Comparison of ENCODE assay signal across 23 cellular contexts in the genomic region with DNA sequence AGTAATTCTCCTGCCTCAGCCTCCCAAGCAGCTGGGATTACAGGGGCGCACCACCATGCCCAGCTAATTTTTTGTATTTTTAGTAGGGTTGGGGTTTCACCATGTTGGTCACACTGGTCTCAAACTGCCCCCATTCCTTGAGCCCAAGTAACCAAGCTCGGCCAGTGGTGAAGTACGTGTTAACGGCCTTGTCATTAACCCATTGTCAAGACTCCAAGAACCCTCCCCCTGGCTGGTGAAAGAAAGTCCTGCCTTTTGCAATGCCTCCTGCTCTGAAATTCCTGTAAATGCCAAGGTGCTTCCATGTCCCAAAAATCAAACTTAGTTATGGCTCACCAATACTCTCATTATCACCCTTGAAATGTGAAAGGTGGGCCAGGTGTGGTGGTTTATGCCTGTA. TPM values are rescaled to one million over a fixed set of nuclear protein-coding genes. Genes with fewer than 3 reads are reported as not detected.
DNase-seq lines count a peak whose midpoint lies in the region; ATAC-seq and TF ChIP-seq lines count a peak whose summit lies in the region.
"Had no signal": no experiment of that assay in that cellular context is flagged by ENCODE, and none has a peak within 500 bp of the region (broad histone marks: within the 10 kb centered on the region; RNA-seq: fewer than 3 reads in every experiment).

No MANE protein-coding gene starts in this region.

- CTCF ChIA-PET in activated CD8-positive, alpha-beta T cell treated with anti-CD3 and anti-CD28 coated beads, Interleukin-2, amount 10 ng/mL, durations not matched to agents 7 days and 5 days (lab: Charles Lee), result no interaction called here
- CTCF ChIA-PET in activated CD8-positive, alpha-beta T cell treated with anti-CD3 and anti-CD28 coated beads for 36 hours (lab: Charles Lee), result interaction anchor here (1.6 kb wide), 1 partner anchor 170 kb away, joined by 4 read pairs; no protein-coding TSS in a partner anchor

- H3K36me3 ChIP-seq in endodermal cell (ENCODE audit: control insufficient read depth, insufficient read depth, low read length), result no peaks in the 10 kb centered on the region
- H3K36me3 ChIP-seq: BLaER1 treated with 17β-estradiol and CSF1 and Interleukin-3, amounts not matched to agents 10 nM and 100 nM had no signal

- H3K36me3 Mint-ChIP-seq in activated CD8-positive, alpha-beta T cell treated with anti-CD3 and anti-CD28 coated beads, Interleukin-2, amount 10 ng/mL, durations not matched to agents 7 days and 5 days (ENCODE audit: low read depth), result no peaks in the 10 kb centered on the region
- no peaks in the 10 kb centered on the region for H3K36me3 Mint-ChIP-seq in activated CD8-positive, alpha-beta T cell treated with anti-CD3 and anti-CD28 coated beads for 36 hours (ENCODE audit: low read depth)
- no peaks in the 10 kb centered on the region for H3K36me3 Mint-ChIP-seq in endodermal cell (ENCODE audit: low read depth)
- H3K36me3 Mint-ChIP-seq: CD8-positive, alpha-beta T cell had no signal

- intact Hi-C loops in activated CD8-positive, alpha-beta T cell treated with anti-CD3 and anti-CD28 coated beads for 36 hours (cut with micrococcal nuclease), result no loop called here
- intact Hi-C loops in posterior vena cava (cut with DNase I), result no loop called here

- no peaks in the 10 kb centered on the region for H3K4me1 Mint-ChIP-seq in activated CD8-positive, alpha-beta T cell treated with anti-CD3 and anti-CD28 coated beads, Interleukin-2, amount 10 ng/mL, durations not matched to agents 7 days and 5 days (ENCODE audit: low read depth)
- no peaks in the 10 kb centered on the region for H3K4me1 Mint-ChIP-seq in activated CD8-positive, alpha-beta T cell treated with anti-CD3 and anti-CD28 coated beads for 36 hours (ENCODE audit: low read depth)
- H3K4me1 Mint-ChIP-seq in endodermal cell, result peaks cover 10% of the 10 kb centered on the region
- H3K4me1 Mint-ChIP-seq: B cell had no signal

- 81 to 100% methylated on average over 1 to 4 of the region's 4 CpGs for WGBS in endodermal cell (ENCODE audit: insufficient coverage in 1 of 2, insufficient read length in 1 of 2), 2 experiments

- no peak overlapping the region for H3K4me3 ChIP-seq in endodermal cell (ENCODE audit: low read length)
- H3K4me3 ChIP-seq: A549; BLaER1 treated with 17β-estradiol and CSF1 and Interleukin-3, amounts not matched to agents 10 nM and 100 nM had no signal

- no peak overlapping the region for H3K4me3 Mint-ChIP-seq in activated CD8-positive, alpha-beta T cell treated with anti-CD3 and anti-CD28 coated beads, Interleukin-2, amount 10 ng/mL, durations not matched to agents 7 days and 5 days
- no peak overlapping the region for H3K4me3 Mint-ChIP-seq in activated CD8-positive, alpha-beta T cell treated with anti-CD3 and anti-CD28 coated beads for 36 hours
- no peak overlapping the region for H3K4me3 Mint-ChIP-seq in endodermal cell
- H3K4me3 Mint-ChIP-seq: B cell; CD4-positive, alpha-beta T cell; CD8-positive, alpha-beta T cell had no signal

- H3K27ac Mint-ChIP-seq in activated CD8-positive, alpha-beta T cell treated with anti-CD3 and anti-CD28 coated beads, Interleukin-2, amount 10 ng/mL, durations not matched to agents 7 days and 5 days, result peak overlapping the region; percentile 11
- no peak overlapping the region for H3K27ac Mint-ChIP-seq in activated CD8-positive, alpha-beta T cell treated with anti-CD3 and anti-CD28 coated beads for 36 hours
- H3K27ac Mint-ChIP-seq in endodermal cell, result no peak overlapping the region
- H3K27ac Mint-ChIP-seq: B cell; CD4-positive, alpha-beta T cell; CD8-positive, alpha-beta T cell had no signal

- POLR2A ChIA-PET in activated CD8-positive, alpha-beta T cell treated with anti-CD3 and anti-CD28 coated beads, Interleukin-2, amount 10 ng/mL, durations not matched to agents 7 days and 5 days (lab: Charles Lee), result interaction anchor here (0.9 kb wide), 1 partner anchor 18 kb away, joined by 3 read pairs; no protein-coding TSS in a partner anchor
- POLR2A ChIA-PET in activated CD8-positive, alpha-beta T cell treated with anti-CD3 and anti-CD28 coated beads for 36 hours (lab: Charles Lee), result interaction anchor here (0.6 kb wide), 1 partner anchor 231 kb away, joined by 3 read pairs; no protein-coding TSS in a partner anchor

- H3K27me3 Mint-ChIP-seq in activated CD8-positive, alpha-beta T cell treated with anti-CD3 and anti-CD28 coated beads, Interleukin-2, amount 10 ng/mL, durations not matched to agents 7 days and 5 days (ENCODE audit: low read depth), result no peaks in the 10 kb centered on the region
- no peaks in the 10 kb centered on the region for H3K27me3 Mint-ChIP-seq in activated CD8-positive, alpha-beta T cell treated with anti-CD3 and anti-CD28 coated beads for 36 hours
- no peaks in the 10 kb centered on the region for H3K27me3 Mint-ChIP-seq in endodermal cell (ENCODE audit: insufficient read depth)
- H3K27me3 Mint-ChIP-seq: CD4-positive, alpha-beta T cell had no signal

- H3K9me3 ChIP-seq in endodermal cell (ENCODE audit: control insufficient read depth, low read length), result no peaks in the 10 kb centered on the region
- H3K9me3 ChIP-seq: A549; BLaER1 treated with 17β-estradiol and CSF1 and Interleukin-3, amounts not matched to agents 10 nM and 100 nM; Caco-2 had no signal

- TF ChIP-seq CTCF in activated CD8-positive, alpha-beta T cell treated with anti-CD3 and anti-CD28 coated beads for 36 hours (IDR thresholded peaks at IDR 0.05), result no peak
- no peak for TF ChIP-seq CTCF in endodermal cell (conservative IDR thresholded peaks at IDR 0.05)

- no peaks in the 10 kb centered on the region for H3K4me1 ChIP-seq in endodermal cell (ENCODE audit: control insufficient read depth, insufficient read depth, low read length)
- H3K4me1 ChIP-seq: A549; BLaER1 treated with 17β-estradiol and CSF1 and Interleukin-3, amounts not matched to agents 10 nM and 100 nM had no signal

- H3K9ac ChIP-seq in endodermal cell (ENCODE audit: extremely low read depth, low read length, poor library complexity, severe bottlenecking), result no peak overlapping the region
- H3K9ac ChIP-seq: BLaER1 treated with 17β-estradiol and CSF1 and Interleukin-3, amounts not matched to agents 10 nM and 100 nM had no signal

- no peak overlapping the region for H3K27ac ChIP-seq in endodermal cell (ENCODE audit: low read depth, low read length)
- H3K27ac ChIP-seq: 22Rv1; A549; BLaER1 treated with 17β-estradiol and CSF1 and Interleukin-3, amounts not matched to agents 10 nM and 100 nM; C4-2B had no signal

- H3K9me3 Mint-ChIP-seq in activated CD8-positive, alpha-beta T cell treated with anti-CD3 and anti-CD28 coated beads, Interleukin-2, amount 10 ng/mL, durations not matched to agents 7 days and 5 days (ENCODE audit: insufficient read depth), result no peaks in the 10 kb centered on the region
- H3K9me3 Mint-ChIP-seq in activated CD8-positive, alpha-beta T cell treated with anti-CD3 and anti-CD28 coated beads for 36 hours, result no peaks in the 10 kb centered on the region
- H3K9me3 Mint-ChIP-seq in endodermal cell, result no peaks in the 10 kb centered on the region
- H3K9me3 Mint-ChIP-seq: CD4-positive, alpha-beta T cell; CD8-positive, alpha-beta T cell had no signal

- DNase-seq in activated CD8-positive, alpha-beta T cell treated with anti-CD3 and anti-CD28 coated beads, Interleukin-2, amount 10 ng/mL, durations not matched to agents 7 days and 5 days, result no peak
- DNase-seq in activated CD8-positive, alpha-beta T cell treated with anti-CD3 and anti-CD28 coated beads for 36 hours, result no peak
- DNase-seq in endodermal cell (peak; percentile 88), posterior vena cava (ENCODE audit: low spot score) (peak; percentile 19), anterior cingulate cortex (lab: John Stamatoyannopoulos, UW) (no peak), T1000 (lab: John Stamatoyannopoulos, UW) (no peak), NCI-H187 (lab: John Stamatoyannopoulos, UW) (no peak)
- DNase-seq: AML-193; Caco-2; CD4-positive, alpha-beta T cell; CD8-positive, alpha-beta T cell; DMS 273 treated with DMSO at 0.1 percent for 48 hours; DMS153; DMS53; DMS79; DND-41; EL; GF-D8 had no signal

- no peaks in the 10 kb centered on the region for H3K27me3 ChIP-seq in endodermal cell (ENCODE audit: control insufficient read depth, insufficient read depth, low read length, poor library complexity, severe bottlenecking)
- H3K27me3 ChIP-seq: BLaER1 treated with 17β-estradiol and CSF1 and Interleukin-3, amounts not matched to agents 10 nM and 100 nM had no signal

- ATAC-seq in activated CD8-positive, alpha-beta T cell treated with anti-CD3 and anti-CD28 coated beads, Interleukin-2, amount 10 ng/mL, durations not matched to agents 7 days and 5 days, result no peak
- no peak for ATAC-seq in activated CD8-positive, alpha-beta T cell treated with anti-CD3 and anti-CD28 coated beads for 36 hours
- ATAC-seq: A549; CD8-positive, alpha-beta T cell had no signal

RNA-seq across cellular contexts. Expression of a gene that starts 18.8 kb away (rescaled TPM):
- total RNA-seq in activated CD8-positive, alpha-beta T cell treated with anti-CD3 and anti-CD28 coated beads, Interleukin-2, amount 10 ng/mL, durations not matched to agents 7 days and 5 days, result 10 to 100 TPM; 63.5 to 64.0 TPM
- 10 to 100 TPM; 61.6 to 66.5 TPM for total RNA-seq in activated CD8-positive, alpha-beta T cell treated with anti-CD3 and anti-CD28 coated beads for 36 hours
- total RNA-seq in endodermal cell (100 to 1,000 TPM; 127 to 268 TPM), posterior vena cava (10 to 100 TPM; 29.7 to 30.7 TPM)
- 123 TPM for polyA plus RNA-seq in endodermal cell (2013, experiment 1 of 2)
- 107 TPM for polyA plus RNA-seq in endodermal cell (2013, experiment 2 of 2)

Comparison
In these comparisons a context has a peak if more than half of its experiments do, and no peak if none do; other contexts are left out.
1. DNase-seq: peak in endodermal cell (single experiment) and posterior vena cava (single experiment); none in activated CD8-positive, alpha-beta T cell treated with anti-CD3 and anti-CD28 coated beads, Interleukin-2, amount 10 ng/mL, durations not matched to agents 7 days and 5 days (single experiment), activated CD8-positive, alpha-beta T cell treated with anti-CD3 and anti-CD28 coated beads for 36 hours (single experiment), anterior cingulate cortex (0 of 58), T1000 (single experiment) and NCI-H187 (0 of 2).